Comparison of ENCODE assay signal across 15 cellular contexts in the genomic region with DNA sequence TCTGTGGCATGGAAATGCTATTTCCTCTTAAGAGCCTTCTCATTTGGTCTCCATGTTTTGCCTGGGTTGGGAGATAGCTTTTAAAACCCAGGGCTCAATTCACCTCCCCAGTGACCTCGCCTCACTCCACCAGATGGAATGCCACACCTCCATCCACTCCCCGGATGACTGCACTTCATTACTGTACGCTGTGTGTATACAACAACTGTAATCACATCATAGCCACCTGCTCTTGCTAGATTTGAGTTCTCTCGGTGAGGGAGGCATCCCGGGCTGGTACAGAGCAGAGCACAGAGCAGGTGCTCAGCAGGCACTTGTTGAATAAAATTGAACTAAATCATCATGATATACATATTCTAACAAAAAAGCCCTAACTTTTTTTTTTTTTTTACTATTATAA. TPM values are rescaled to one million over a fixed set of nuclear protein-coding genes. Genes with fewer than 3 reads are reported as not detected.
A peak's percentile ranks its signal among the peaks of the same experiment; 100 is the strongest.
DNase-seq lines count a peak whose midpoint lies in the region; TF ChIP-seq lines count a peak whose summit lies in the region.
"Had no signal": no experiment of that assay in that cellular context is flagged by ENCODE, and none has a peak within 500 bp of the region (broad histone marks: within the 10 kb centered on the region; RNA-seq: fewer than 3 reads in every experiment).

No MANE protein-coding gene starts in this region.

- no peak for TF ChIP-seq CTCF in epithelial cell of esophagus (IDR thresholded peaks at IDR 0.05; ENCODE audit: insufficient read depth, low read depth, low read length, missing control alignments)

- H3K4me3 Mint-ChIP-seq in activated T-helper 2 cell treated with anti-CD3 and anti-CD28 coated beads, Interferon-gamma antibody, Interleukin-2, Interleukin-4, amounts not matched to agents 10 μg/mL and 5 μg/mL and 100 μg/mL, durations not matched to agents 14 hours and 24 hours and 36 hours (ENCODE audit: low read depth), result no peak overlapping the region
- H3K4me3 Mint-ChIP-seq: activated CD4-positive, alpha-beta memory T cell treated with anti-CD3 and anti-CD28 coated beads, Interleukin-2, amount 10 ng/mL, durations not matched to agents 7 days and 5 days; naive B cell; stimulated activated naive CD8-positive, alpha-beta T cell treated with anti-CD3 and anti-CD28 coated beads, Interleukin-15, Interleukin-2, amounts not matched to agents 100 ng/mL and 50 ng/mL, for 24 hours had no signal

- H3K9me3 Mint-ChIP-seq in activated T-helper 2 cell treated with anti-CD3 and anti-CD28 coated beads, Interferon-gamma antibody, Interleukin-2, Interleukin-4, amounts not matched to agents 10 μg/mL and 5 μg/mL and 100 μg/mL, durations not matched to agents 14 hours and 24 hours and 36 hours, result no peaks in the 10 kb centered on the region
- H3K9me3 Mint-ChIP-seq: activated CD4-positive, alpha-beta memory T cell treated with anti-CD3 and anti-CD28 coated beads, Interleukin-2, amount 10 ng/mL, durations not matched to agents 7 days and 5 days; stimulated activated naive CD8-positive, alpha-beta T cell treated with anti-CD3 and anti-CD28 coated beads, Interleukin-15, Interleukin-2, amounts not matched to agents 100 ng/mL and 50 ng/mL, for 24 hours had no signal

- intact Hi-C loops in activated T-helper 2 cell treated with anti-CD3 and anti-CD28 coated beads, Interferon-gamma antibody, Interleukin-2, Interleukin-4, amounts not matched to agents 10 μg/mL and 5 μg/mL and 100 μg/mL, durations not matched to agents 14 hours and 24 hours and 36 hours (cut with micrococcal nuclease), result loop anchor here (5.0 kb wide), 1 partner anchor 421 kb away; no protein-coding TSS in a partner anchor

- DNase-seq in COR-L47 (lab: John Stamatoyannopoulos, UW), result peak; percentile 52
- DNase-seq in NCI-H146 treated with DMSO at 0.1 percent for 48 hours (lab: John Stamatoyannopoulos, UW; ENCODE audit: unreplicated experiment), result peak; percentile 83
- DNase-seq in NCI-H524 treated with DMSO at 0.1 percent for 48 hours (lab: John Stamatoyannopoulos, UW), result peak; percentile 72
- peak; percentile 48 for DNase-seq in epithelial cell of esophagus (ENCODE audit: low read depth)
- DNase-seq in activated T-helper 2 cell treated with anti-CD3 and anti-CD28 coated beads, Interferon-gamma antibody, Interleukin-2, Interleukin-4, amounts not matched to agents 10 μg/mL and 5 μg/mL and 100 μg/mL, durations not matched to agents 14 hours and 24 hours and 36 hours (ENCODE audit: low spot score), result no peak
- DNase-seq in GM19240 (ENCODE audit: insufficient read length, low spot score), result no peak
- no peak for DNase-seq in putamen (ENCODE audit: low spot score)
- DNase-seq in midbrain (lab: John Stamatoyannopoulos, UW), result no peak
- DNase-seq: activated CD4-positive, alpha-beta memory T cell treated with anti-CD3 and anti-CD28 coated beads, Interleukin-2, amount 10 ng/mL, durations not matched to agents 7 days and 5 days; activated naive CD4-positive, alpha-beta T cell treated with Interleukin-2 at 50 U/mL for 16 hours; DND-41; naive B cell had no signal

- peaks cover 5% of the 10 kb centered on the region for H3K36me3 Mint-ChIP-seq in activated T-helper 2 cell treated with anti-CD3 and anti-CD28 coated beads, Interferon-gamma antibody, Interleukin-2, Interleukin-4, amounts not matched to agents 10 μg/mL and 5 μg/mL and 100 μg/mL, durations not matched to agents 14 hours and 24 hours and 36 hours (ENCODE audit: low read depth)
- H3K36me3 Mint-ChIP-seq: naive B cell had no signal

- peaks cover 4% of the 10 kb centered on the region for H3K4me1 Mint-ChIP-seq in activated T-helper 2 cell treated with anti-CD3 and anti-CD28 coated beads, Interferon-gamma antibody, Interleukin-2, Interleukin-4, amounts not matched to agents 10 μg/mL and 5 μg/mL and 100 μg/mL, durations not matched to agents 14 hours and 24 hours and 36 hours (ENCODE audit: low read depth)

- no peaks in the 10 kb centered on the region for H3K27me3 Mint-ChIP-seq in activated T-helper 2 cell treated with anti-CD3 and anti-CD28 coated beads, Interferon-gamma antibody, Interleukin-2, Interleukin-4, amounts not matched to agents 10 μg/mL and 5 μg/mL and 100 μg/mL, durations not matched to agents 14 hours and 24 hours and 36 hours (ENCODE audit: low read depth)
- H3K27me3 Mint-ChIP-seq: activated CD4-positive, alpha-beta memory T cell treated with anti-CD3 and anti-CD28 coated beads, Interleukin-2, amount 10 ng/mL, durations not matched to agents 7 days and 5 days; stimulated activated naive CD8-positive, alpha-beta T cell treated with anti-CD3 and anti-CD28 coated beads, Interleukin-15, Interleukin-2, amounts not matched to agents 100 ng/mL and 50 ng/mL, for 24 hours had no signal

- no peak overlapping the region for H3K27ac Mint-ChIP-seq in activated T-helper 2 cell treated with anti-CD3 and anti-CD28 coated beads, Interferon-gamma antibody, Interleukin-2, Interleukin-4, amounts not matched to agents 10 μg/mL and 5 μg/mL and 100 μg/mL, durations not matched to agents 14 hours and 24 hours and 36 hours
- H3K27ac Mint-ChIP-seq: activated CD4-positive, alpha-beta memory T cell treated with anti-CD3 and anti-CD28 coated beads, Interleukin-2, amount 10 ng/mL, durations not matched to agents 7 days and 5 days; naive B cell; stimulated activated naive CD8-positive, alpha-beta T cell treated with anti-CD3 and anti-CD28 coated beads, Interleukin-15, Interleukin-2, amounts not matched to agents 100 ng/mL and 50 ng/mL, for 24 hours had no signal

- no peak overlapping the region for H3K4me3 ChIP-seq in epithelial cell of esophagus (ENCODE audit: low read length)

RNA-seq across cellular contexts. Expression of a gene that starts 26.0 kb away (rescaled TPM):
- total RNA-seq in activated T-helper 2 cell treated with anti-CD3 and anti-CD28 coated beads, Interferon-gamma antibody, Interleukin-2, Interleukin-4, amounts not matched to agents 10 μg/mL and 5 μg/mL and 100 μg/mL, durations not matched to agents 14 hours and 24 hours and 36 hours, result 22.0 and 22.3 TPM in 2 replicates

RNA-seq across cellular contexts. Expression of a gene that starts 32.1 kb away (rescaled TPM):
- total RNA-seq in activated T-helper 2 cell treated with anti-CD3 and anti-CD28 coated beads, Interferon-gamma antibody, Interleukin-2, Interleukin-4, amounts not matched to agents 10 μg/mL and 5 μg/mL and 100 μg/mL, durations not matched to agents 14 hours and 24 hours and 36 hours, result not detected in 2 replicates
- total RNA-seq: activated CD4-positive, alpha-beta memory T cell treated with anti-CD3 and anti-CD28 coated beads, Interleukin-2, amount 10 ng/mL, durations not matched to agents 7 days and 5 days; glomerular endothelial cell; T-helper 1 cell treated with Interleukin-12 subunit alpha and Interleukin-12 subunit beta and Interleukin-4 antibody, amounts not matched to agents 30 ng/mL and 1 ng/mL, for 36 hours had no signal

RNA-seq across cellular contexts. Expression of a gene that starts 49.1 kb away (rescaled TPM):
- 117 and 121 TPM in 2 replicates for total RNA-seq in activated T-helper 2 cell treated with anti-CD3 and anti-CD28 coated beads, Interferon-gamma antibody, Interleukin-2, Interleukin-4, amounts not matched to agents 10 μg/mL and 5 μg/mL and 100 μg/mL, durations not matched to agents 14 hours and 24 hours and 36 hours

Comparison
In these comparisons a context has a peak if more than half of its experiments do, and no peak if none do; other contexts are left out.
1. DNase-seq: peak in COR-L47 (single experiment), NCI-H146 treated with DMSO at 0.1 percent for 48 hours (single experiment), NCI-H524 treated with DMSO at 0.1 percent for 48 hours (single experiment) and epithelial cell of esophagus (single experiment); none in activated T-helper 2 cell treated with anti-CD3 and anti-CD28 coated beads, Interferon-gamma antibody, Interleukin-2, Interleukin-4, amounts not matched to agents 10 μg/mL and 5 μg/mL and 100 μg/mL, durations not matched to agents 14 hours and 24 hours and 36 hours (single experiment), GM19240 (single experiment), putamen (single experiment) and midbrain (single experiment).